23 cellular contexts compared by ENCODE assay signal in the genomic region with DNA sequence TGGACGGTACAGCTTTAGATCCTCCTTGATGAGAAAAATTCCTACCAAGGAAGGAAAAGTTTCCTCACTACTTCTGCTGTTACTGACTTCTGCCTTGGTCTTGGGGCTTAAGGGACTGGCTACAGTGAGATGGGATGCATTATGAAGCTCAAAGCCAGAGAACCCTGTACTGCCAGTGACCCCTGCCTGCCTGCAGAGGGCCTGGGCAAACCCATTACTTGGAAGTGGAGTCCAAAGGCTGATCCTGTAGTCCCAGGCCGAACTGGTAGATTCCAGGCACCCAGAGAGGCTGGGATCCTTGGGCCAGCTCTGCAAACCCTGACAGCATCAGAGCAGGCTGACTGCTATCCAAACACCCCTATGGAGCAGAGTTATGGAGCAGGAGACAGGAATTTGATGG. TPM values are rescaled to one million over a fixed set of nuclear protein-coding genes. Genes with fewer than 3 reads are reported as not detected.
A peak's percentile ranks its signal among the peaks of the same experiment; 100 is the strongest.
DNase-seq lines count a peak whose midpoint lies in the region; FAIRE-seq and TF ChIP-seq lines count a peak whose summit lies in the region.
"Had no signal": no experiment of that assay in that cellular context is flagged by ENCODE, and none has a peak within 500 bp of the region (broad histone marks: within the 10 kb centered on the region; RNA-seq: fewer than 3 reads in every experiment).

No MANE protein-coding gene starts in this region.

- H4K5ac ChIP-seq in H1 (ENCODE audit: insufficient read length, low read depth, low read length) = no peak overlapping the region

- no peak overlapping the region for H2BK20ac ChIP-seq in H1 (ENCODE audit: low read length)

- H3K9me3 Mint-ChIP-seq in type B pancreatic cell = no peaks in the 10 kb centered on the region
- H3K9me3 Mint-ChIP-seq: CD8-positive, alpha-beta memory T cell had no signal

- no peaks in the 10 kb centered on the region for H3K27me3 Mint-ChIP-seq in type B pancreatic cell

- H3K4me3 ChIP-seq in GM12875 (ENCODE audit: low read depth, low read length) (no peak overlapping the region), WERI-Rb-1 (ENCODE audit: low read depth, low read length) (no peak overlapping the region), H1 (ENCODE audit: extremely low read depth in 1 of 4, insufficient read depth in 2 of 4, low read depth in 3 of 4, low read length in 4 of 4) (no peak overlapping the region), mammary epithelial cell (replicated peaks in 1 of 3; ENCODE audit: insufficient read depth in 1 of 3, low read depth in 2 of 3, low read length in 3 of 3) (no peak overlapping the region)
- H3K4me3 ChIP-seq: GM12878, MG63, SJSA1 had no signal

- WGBS in H1 (ENCODE audit: extremely low coverage in 1 of 2, insufficient coverage in 1 of 2, insufficient read length in 1 of 2, insufficient replicate concordance in 2 of 2, low coverage in 1 of 2, low lambda C conversion rate in 2 of 2, missing lambda C conversion rate in 1 of 2), 2 experiments = 82% methylated on average over 2 of the region's 2 CpGs; no CpG with 5 or more reads in 1 of the 2 experiments
- 100% methylated on average over 2 of the region's 2 CpGs for WGBS in mammary epithelial cell (ENCODE audit: low coverage, missing lambda C conversion rate)

- H2AK5ac ChIP-seq in H1 (ENCODE audit: low read depth, low read length) = no peak overlapping the region

- H4K20me1 ChIP-seq in H1 (replicated peaks in 1 of 2; ENCODE audit: control insufficient read depth in 1 of 2, insufficient read depth in 2 of 2, low read length in 2 of 2) (peaks cover 2% of the 10 kb centered on the region in 2 experiments), mammary epithelial cell (ENCODE audit: insufficient read depth, low read length) (no peaks in the 10 kb centered on the region)

- no peak for FAIRE-seq in H1 (lab: Jason Lieb, UNC)
- FAIRE-seq: GM12878, RCC 7860 had no signal

- peak in 1 of 2 experiments; percentile 20; a peak in 1 of 4 replicates for TF ChIP-seq RAD21 in H1 (IDR thresholded peaks at IDR 0.05 in 1 of 2, conservative IDR thresholded peaks at IDR 0.05 in 1 of 2; ENCODE audit: low read depth in 2 of 2, low read length in 2 of 2)

- no peak overlapping the region for H4K91ac ChIP-seq in H1 (replicated peaks; ENCODE audit: insufficient read length, low read length)

- H3K36me3 ChIP-seq in WERI-Rb-1 = peaks cover 85% of the 10 kb centered on the region
- peaks cover 12 to 29% (median 25%) of the 10 kb centered on the region in 4 experiments for H3K36me3 ChIP-seq in H1 (ENCODE audit: control insufficient read depth in 2 of 4, insufficient read depth in 4 of 4, low read length in 3 of 4)
- no peaks in the 10 kb centered on the region for H3K36me3 ChIP-seq in mammary epithelial cell (ENCODE audit: insufficient read depth, low read length)
- H3K36me3 ChIP-seq: MG63, SJSA1 had no signal

- no peak overlapping the region for H3K23ac ChIP-seq in H1 (ENCODE audit: insufficient read length)

- POLR2A ChIA-PET in H1 (lab: Charles Lee; ENCODE audit: partially characterized antibody) = interaction anchor here (0.9 to 1.5 kb wide), 2 partner anchors 12 to 20 kb away, joined by 3 to 5 read pairs; no protein-coding TSS in a partner anchor

- intact Hi-C loops in mammary epithelial cell (cut with micrococcal nuclease) = loop anchor here (10.0 kb wide), 1 partner anchor 408 kb away; no protein-coding TSS in a partner anchor

- TF ChIP-seq EP300 in H1 (IDR thresholded peaks at IDR 0.05; ENCODE audit: borderline replicate concordance in 1 of 2, low read depth in 2 of 2, low read length in 2 of 2) = no peak

- H3K4me3 Mint-ChIP-seq in type B pancreatic cell = no peak overlapping the region
- H3K4me3 Mint-ChIP-seq: CD8-positive, alpha-beta memory T cell had no signal

- peaks cover 8% of the 10 kb centered on the region for H3K4me1 Mint-ChIP-seq in type B pancreatic cell (ENCODE audit: unreplicated experiment)
- H3K4me1 Mint-ChIP-seq: CD8-positive, alpha-beta memory T cell had no signal

- no peak overlapping the region for H3K14ac ChIP-seq in H1 (ENCODE audit: insufficient read length)

- in situ Hi-C loops in mammary epithelial cell (cut with MboI; ENCODE audit: low sequenced_read_pairs in 2 of 2) = loop anchor here (5.0 kb wide), 1 partner anchor 111 kb away; no protein-coding TSS in a partner anchor

- H3K4me2 ChIP-seq in H1 (ENCODE audit: insufficient read depth in 1 of 2, low read depth in 2 of 2, low read length in 2 of 2) (no peak overlapping the region), mammary epithelial cell (ENCODE audit: insufficient read depth, low read depth, low read length) (no peak overlapping the region)

- no peak overlapping the region for H2BK15ac ChIP-seq in H1 (ENCODE audit: low read length)

- H2BK120ac ChIP-seq in H1 (replicated peaks; ENCODE audit: low read depth, low read length) = no peak overlapping the region

- DNase-seq in WERI-Rb-1 (no peak), H1 (ENCODE audit: low read depth in 1 of 2, low spot score in 2 of 2) (no peak), type B pancreatic cell (ENCODE audit: extremely low spot score, unreplicated experiment) (no peak), mammary epithelial cell (no peak), NCI-H1092 (lab: John Stamatoyannopoulos, UW) (no peak)
- DNase-seq in activated CD4-positive, alpha-beta T cell treated with anti-CD3 and anti-CD28 coated beads for 1 hour = no peak
- DNase-seq: C1 segment of cervical spinal cord; Calu3; CD8-positive, alpha-beta memory T cell; EL; GOT3; Kasumi-1; MG63; NCI-H1417 treated with DMSO at 0.1 percent for 48 hours; NCI-H187; NCI-H446; NCI-H526; OCI-M1 had no signal

- 0 out of 2 replicates have a peak, but pooled peaks have one; percentile 3 for TF ChIP-seq CTCF in GM12875 (IDR thresholded peaks at IDR 0.05; ENCODE audit: borderline replicate concordance, insufficient read depth, low read depth, low read length)
- TF ChIP-seq CTCF in WERI-Rb-1 (IDR thresholded peaks at IDR 0.05; ENCODE audit: low read depth, low read length) = 0 out of 2 replicates have a peak, but pooled peaks have one; percentile 20
- peak; percentile 11 to 31 (median 21); a peak in 3 of 4 replicates for TF ChIP-seq CTCF in H1 (IDR thresholded peaks at IDR 0.05; ENCODE audit: control extremely low read depth in 1 of 3, insufficient read depth in 1 of 3, low read depth in 1 of 3, low read length in 3 of 3)
- TF ChIP-seq CTCF in type B pancreatic cell (conservative IDR thresholded peaks at IDR 0.05) = peak; percentile 34
- peak in 1 of 2 donors; percentile 4 for TF ChIP-seq CTCF in mammary epithelial cell (conservative IDR thresholded peaks at IDR 0.05 in 1 of 2, IDR thresholded peaks at IDR 0.05 in 1 of 2; ENCODE audit: extremely low read depth in 1 of 2, insufficient read depth in 1 of 2, low read depth in 1 of 2, low read length in 2 of 2)

- no peak overlapping the region for H4K8ac ChIP-seq in H1 (ENCODE audit: extremely low read depth, insufficient read depth, low read length)

- no peak overlapping the region for H3K18ac ChIP-seq in H1 (ENCODE audit: extremely low read depth, low read length)

- BruUV-seq in mammary epithelial cell (replicated peaks; lab: Mats Ljungman, UMichigan) = no TSS peak

- CTCF ChIA-PET in H1 (lab: Charles Lee; ENCODE audit: partially characterized antibody) = interaction anchor here (0.5 to 9.8 kb wide), 13 partner anchors 10 to 283 kb away, joined by 3 to 234 read pairs (median 4); no protein-coding TSS in a partner anchor
- CTCF ChIA-PET in mammary epithelial cell (lab: Charles Lee; ENCODE audit: low non-redundant PET) = no interaction called here

- no peaks in the 10 kb centered on the region for H3K79me1 ChIP-seq in H1 (ENCODE audit: low read depth, low read length)

- peaks cover under 1% of the 10 kb centered on the region for H3K36me3 Mint-ChIP-seq in type B pancreatic cell
- H3K36me3 Mint-ChIP-seq: CD8-positive, alpha-beta memory T cell had no signal

- no peak overlapping the region for H2AFZ ChIP-seq in H1 (ENCODE audit: low read length)
- H2AFZ ChIP-seq in mammary epithelial cell (ENCODE audit: low read depth, low read length) = no peak overlapping the region

- no peaks in the 10 kb centered on the region for H3K79me2 ChIP-seq in H1 (ENCODE audit: control insufficient read depth in 1 of 2, insufficient read depth in 2 of 2, low read length in 2 of 2)
- no peaks in the 10 kb centered on the region for H3K79me2 ChIP-seq in mammary epithelial cell (ENCODE audit: insufficient read depth, low read length)

- no peak for TF ChIP-seq POLR2A in H1 (IDR thresholded peaks at IDR 0.05; ENCODE audit: control extremely low read depth in 1 of 2, low read depth in 2 of 2, low read length in 2 of 2)

- no peak overlapping the region for H3K9ac ChIP-seq in H1 (replicated peaks in 1 of 4; ENCODE audit: extremely low read depth in 1 of 4, low read depth in 3 of 4, low read length in 3 of 4)
- H3K9ac ChIP-seq in mammary epithelial cell (ENCODE audit: insufficient read depth, low read length) = no peak overlapping the region

- H3K27ac ChIP-seq in WERI-Rb-1 (no peak overlapping the region), H1 (ENCODE audit: low read depth, low read length) (no peak overlapping the region), mammary epithelial cell (ENCODE audit: insufficient read depth, low read depth, low read length) (no peak overlapping the region)
- H3K27ac ChIP-seq: SJSA1 had no signal

- no peak overlapping the region for H3K56ac ChIP-seq in H1 (replicated peaks; ENCODE audit: insufficient read length, low read depth, low read length)

- H3K23me2 ChIP-seq in H1 (ENCODE audit: low read depth, low read length) = no peaks in the 10 kb centered on the region

- no peak overlapping the region for H2BK12ac ChIP-seq in H1 (ENCODE audit: low read depth, low read length)

- dilution Hi-C loops in mammary epithelial cell (cut with HindIII; ENCODE audit: low sequenced_read_pairs) = no loop called here

- no peak overlapping the region for H2BK5ac ChIP-seq in H1 (ENCODE audit: low read depth, low read length)

- H3K27me3 ChIP-seq in WERI-Rb-1 (ENCODE audit: insufficient read depth, low read depth, severe bottlenecking) (no peaks in the 10 kb centered on the region), H1 (replicated peaks in 1 of 4; ENCODE audit: control insufficient read depth in 3 of 4, extremely low read depth in 1 of 4, insufficient read depth in 3 of 4, low read length in 3 of 4) (no peaks in the 10 kb centered on the region), mammary epithelial cell (ENCODE audit: insufficient read depth, low read length) (no peaks in the 10 kb centered on the region)
- H3K27me3 ChIP-seq: MG63, SJSA1 had no signal

- H3K4ac ChIP-seq in H1 (replicated peaks; ENCODE audit: insufficient read length, low read depth, low read length) = no peak overlapping the region

- no peak overlapping the region for H3K27ac Mint-ChIP-seq in type B pancreatic cell
- H3K27ac Mint-ChIP-seq: CD8-positive, alpha-beta memory T cell had no signal

- H3K4me1 ChIP-seq in H1 (replicated peaks in 1 of 4; ENCODE audit: control insufficient read depth in 3 of 4, insufficient read depth in 4 of 4, low read length in 3 of 4) (no peaks in the 10 kb centered on the region), mammary epithelial cell (ENCODE audit: insufficient read depth, low read length) (no peaks in the 10 kb centered on the region)

- H3K9me3 ChIP-seq in WERI-Rb-1 (ENCODE audit: severe bottlenecking) (no peaks in the 10 kb centered on the region), H1 (ENCODE audit: insufficient read depth in 2 of 2, low read depth in 1 of 2, low read length in 1 of 2) (no peaks in the 10 kb centered on the region), mammary epithelial cell (replicated peaks; ENCODE audit: insufficient read depth, low read length) (no peaks in the 10 kb centered on the region)
- H3K9me3 ChIP-seq: MG63, SJSA1 had no signal

RNA-seq across cellular contexts. Expression of gene NR5A1, which starts 25.7 kb away (rescaled TPM):
- 0.42 and 0.58 TPM in 2 replicates for total RNA-seq in H1 (2021; fragmentation: NEBNext Ultra II Directional; extraction: Animal tissue kit (Norgen Biotek cat#: 25700))
- polyA plus RNA-seq in H1 (2011; rRNA removed) (0.29 and 0.74 TPM in 2 replicates), mammary epithelial cell (not detected)
- 0.34 TPM for polyA plus RNA-seq in H1 (2011; cell fraction: cytosol; rRNA removed)
- polyA plus RNA-seq in H1 (2011; cell fraction: nucleus; rRNA removed) = 0.37 TPM
- polyA plus RNA-seq in H1 (2012, experiment 1 of 2) = 0.27 to 0.74 TPM (median 0.45 TPM) in 3 of 4 replicates, not detected in the other
- polyA plus RNA-seq in H1 (2012, experiment 2 of 2) = 0.16 TPM
- 0.22 TPM for polyA plus RNA-seq in H1 (2013, experiment 1 of 2)
- polyA plus RNA-seq in H1 (2013, experiment 2 of 2) = 0.17 TPM
- polyA minus RNA-seq in H1 (2011; rRNA and poly(A)+ RNA removed) = 0.47 and 0.90 TPM in 2 replicates
- polyA minus RNA-seq in H1 (2011; cell fraction: cytosol; rRNA and poly(A)+ RNA removed) = not detected
- 0.30 TPM for polyA minus RNA-seq in H1 (2011; cell fraction: nucleus; rRNA and poly(A)+ RNA removed)
- total RNA-seq in type B pancreatic cell (ENCODE audit: low replicate concordance) (0.12 and 0.26 TPM in 2 replicates), mammary epithelial cell (not detected)
- not detected for polyA minus RNA-seq in mammary epithelial cell
- total RNA-seq: Calu3; CD8-positive, alpha-beta memory T cell; Right ventricle myocardium inferior; SJSA1 had no signal
- polyA plus RNA-seq: CD8-positive, alpha-beta memory T cell had no signal
